8 cellular contexts compared by ENCODE assay signal in genomic region chr12:92034858-92035401, GRCh38.
DNase-seq lines count a peak whose midpoint lies in the region; ATAC-seq lines count a peak whose summit lies in the region.

No MANE protein-coding gene starts in this region.

- H3K27me3 Mint-ChIP-seq in stimulated activated naive CD8-positive, alpha-beta T cell treated with anti-CD3 and anti-CD28 coated beads, Interleukin-15, amount 100 ng/mL, for 72 hours: no peaks in the 10 kb centered on the region

- no peaks in the 10 kb centered on the region for H3K9me3 Mint-ChIP-seq in stimulated activated naive CD8-positive, alpha-beta T cell treated with anti-CD3 and anti-CD28 coated beads, Interleukin-15, amount 100 ng/mL, for 72 hours

- ATAC-seq in HG02678 (IDR thresholded peaks at IDR 0.05; ENCODE audit: unreplicated experiment): peak; percentile 77
- ATAC-seq in stimulated activated naive CD8-positive, alpha-beta T cell treated with anti-CD3 and anti-CD28 coated beads, Interleukin-15, amount 100 ng/mL, for 72 hours: peak; percentile 57

- H3K27ac Mint-ChIP-seq in stimulated activated naive CD8-positive, alpha-beta T cell treated with anti-CD3 and anti-CD28 coated beads, Interleukin-15, amount 100 ng/mL, for 72 hours: peak overlapping the region; percentile 94 to 95

- peak overlapping the region; percentile 85 to 92 for H3K4me3 Mint-ChIP-seq in stimulated activated naive CD8-positive, alpha-beta T cell treated with anti-CD3 and anti-CD28 coated beads, Interleukin-15, amount 100 ng/mL, for 72 hours

- H3K4me1 Mint-ChIP-seq in stimulated activated naive CD8-positive, alpha-beta T cell treated with anti-CD3 and anti-CD28 coated beads, Interleukin-15, amount 100 ng/mL, for 72 hours: peaks cover 88% of the 10 kb centered on the region

- DNase-seq in activated T-cell treated with anti-CD3 and anti-CD28 coated beads for 1 hour (ENCODE audit: low read depth): peak; percentile 31
- no peak for DNase-seq in activated T-cell treated with anti-CD3 and anti-CD28 coated beads for 4 hours
- DNase-seq in NCI-H1694 treated with DMSO at 0.1 percent for 48 hours (lab: John Stamatoyannopoulos, UW): peak; percentile 92
- DNase-seq in activated CD4-positive, alpha-beta T cell treated with anti-CD3 and anti-CD28 coated beads for 1 hour: peak; percentile 26
- peak; percentile 31 to 88 for DNase-seq in dermis microvascular lymphatic vessel endothelial cell (ENCODE audit: low read depth in 2 of 2)
- peak; percentile 56 for DNase-seq in mucosa of gallbladder (ENCODE audit: low spot score)
- peak in 1 of 2 donors; percentile 43 for DNase-seq in stimulated activated naive CD8-positive, alpha-beta T cell treated with anti-CD3 and anti-CD28 coated beads, Interleukin-15, amount 100 ng/mL, for 72 hours
